In genomic region chr9:112184946-112185345, GRCh38 we compare ENCODE assay signal across 24 cellular contexts.
"Had no signal": no experiment of that assay in that cellular context is flagged by ENCODE, and none has a peak within 500 bp of the region (broad histone marks: within the 10 kb centered on the region; RNA-seq: fewer than 3 reads in every experiment).

No MANE protein-coding gene starts in this region.

- H3K4me1 ChIP-seq: colonic mucosa had no signal

- H3K27me3 ChIP-seq: colonic mucosa, esophagus squamous epithelium, gastrocnemius medialis, heart right ventricle, left lung had no signal

- H3K9me3 ChIP-seq: colonic mucosa, esophagus squamous epithelium, gastrocnemius medialis, heart right ventricle, left lung, lower lobe of right lung, mucosa of descending colon had no signal

- H3K27ac ChIP-seq: colonic mucosa, epithelial cell of prostate, esophagus squamous epithelium, gastrocnemius medialis, heart right ventricle, left lung, lower lobe of right lung had no signal

- H3K36me3 ChIP-seq: colonic mucosa, esophagus squamous epithelium, gastrocnemius medialis, heart right ventricle, left lung, lower lobe of right lung had no signal

- ATAC-seq: effector memory CD8-positive, alpha-beta T cell; esophagus mucosa; gastrocnemius medialis; heart right ventricle; left cardiac atrium; left lung; left ventricle myocardium superior; lower lobe of right lung; mucosa of descending colon had no signal

- FAIRE-seq: endometrium, islet of Langerhans, keratinocyte had no signal

- DNase-seq: colonic mucosa; cortex of kidney; effector CD8-positive, alpha-beta T cell; effector memory CD8-positive, alpha-beta T cell; endodermal cell; esophagus squamous epithelium; foreskin fibroblast; foreskin melanocyte; gastrocnemius medialis; glutamatergic neuron; head of caudate nucleus; heart right ventricle; hippocampal formation; left cardiac atrium; left lung; left ventricle myocardium superior; lower lobe of right lung; mesenchymal stem cell; mucosa of descending colon had no signal

- H3K4me3 ChIP-seq: colonic mucosa, esophagus squamous epithelium, gastrocnemius medialis, heart right ventricle, left lung, lower lobe of right lung, mucosa of descending colon had no signal
